ENCODE assay signal across 9 cellular contexts in the genomic region with DNA sequence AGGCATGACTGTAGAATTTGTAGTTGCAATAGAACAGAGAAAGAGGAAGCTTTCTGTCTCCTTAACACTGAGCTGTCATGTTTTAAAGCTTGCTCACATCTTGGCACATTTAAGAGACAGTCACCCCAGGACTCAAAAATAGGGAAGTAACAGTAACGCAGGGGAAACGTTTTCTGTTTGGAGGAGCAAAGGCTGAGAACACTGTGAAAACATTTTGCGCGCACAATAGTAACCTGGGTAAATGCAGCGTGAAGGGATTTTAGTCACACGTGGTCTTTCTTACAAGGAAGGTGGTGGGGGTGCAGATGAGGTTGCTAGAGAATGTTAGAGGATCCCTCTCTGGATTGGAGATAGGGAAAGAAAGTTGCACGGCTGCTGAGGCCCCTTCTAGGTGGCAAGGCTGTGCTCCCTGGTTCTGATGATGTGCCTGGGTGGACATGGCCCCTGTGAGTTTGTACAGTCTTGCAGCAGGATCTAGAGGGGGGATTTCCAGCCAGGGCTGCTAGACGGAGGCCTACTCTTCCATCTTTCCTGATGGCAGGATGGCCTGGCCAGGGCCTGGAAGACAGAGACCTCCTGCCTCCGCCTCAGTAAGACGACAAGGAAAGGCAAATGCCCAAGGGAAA. TPM values are rescaled to one million over a fixed set of nuclear protein-coding genes. Genes with fewer than 3 reads are reported as not detected.
DNase-seq lines count a peak whose midpoint lies in the region; ATAC-seq, FAIRE-seq and TF ChIP-seq lines count a peak whose summit lies in the region.
"Had no signal": no experiment of that assay in that cellular context is flagged by ENCODE, and none has a peak within 500 bp of the region (broad histone marks: within the 10 kb centered on the region; RNA-seq: fewer than 3 reads in every experiment).

No MANE protein-coding gene starts in this region.

- no peak overlapping the region for H2BK15ac ChIP-seq in H9 (ENCODE audit: low read depth, low read length)

- no peak for TF ChIP-seq POLR2A in GM18505 (IDR thresholded peaks at IDR 0.05; ENCODE audit: borderline replicate concordance, extremely low read depth, insufficient read depth, insufficient read length)

- peak overlapping the region; percentile 88 for H3K27ac ChIP-seq in osteoblast (ENCODE audit: low read depth, low read length)
- H3K27ac ChIP-seq in H9 (ENCODE audit: insufficient read length, low read depth, low read length): no peak overlapping the region

- no peak overlapping the region for H3K4me2 ChIP-seq in osteoblast (ENCODE audit: insufficient read depth, low read length)
- H3K4me2 ChIP-seq in H9 (ENCODE audit: insufficient read depth, insufficient read length, low read length): no peak overlapping the region

- no peak overlapping the region for H3T11ph ChIP-seq in H9 (ENCODE audit: low read length)

- no peak overlapping the region for H3K23ac ChIP-seq in H9 (ENCODE audit: insufficient read length, low read depth, low read length)

- H3K36me3 ChIP-seq in osteoblast (ENCODE audit: insufficient read depth, low read length): peaks cover 25% of the 10 kb centered on the region

- H3K23me2 ChIP-seq in H9 (ENCODE audit: insufficient read length, low read depth, low read length, poor library complexity, severe bottlenecking): no peaks in the 10 kb centered on the region

- ATAC-seq in GM18505 (IDR thresholded peaks at IDR 0.05; ENCODE audit: unreplicated experiment) (peak; percentile 54), HG03095 (IDR thresholded peaks at IDR 0.05; ENCODE audit: unreplicated experiment) (peak; percentile 42)
- ATAC-seq in activated naive CD8-positive, alpha-beta T cell treated with anti-CD3 and anti-CD28 coated beads, Interleukin-2, amount 10 ng/mL, durations not matched to agents 7 days and 5 days (ENCODE audit: low read depth): no peak

- no peaks in the 10 kb centered on the region for H3K9me3 ChIP-seq in osteoblast (ENCODE audit: low read depth, low read length)
- no peaks in the 10 kb centered on the region for H3K9me3 ChIP-seq in H9 (ENCODE audit: control insufficient read depth, low read depth, low read length)

- POLR2A ChIA-PET in activated naive CD8-positive, alpha-beta T cell treated with anti-CD3 and anti-CD28 coated beads, Interleukin-2, amount 10 ng/mL, durations not matched to agents 7 days and 5 days (lab: Charles Lee): interaction anchor here (1.3 to 9.2 kb wide), 4 partner anchors 11 to 25 kb away, joined by 3 to 97 read pairs (median 36); a partner anchor contains a TSS

- TF ChIP-seq CTCF in osteoblast (IDR thresholded peaks at IDR 0.05; ENCODE audit: extremely low read depth, low read depth, low read length) (no peak), H9 (conservative IDR thresholded peaks at IDR 0.05) (no peak)

- no peak overlapping the region for H2BK120ac ChIP-seq in H9 (ENCODE audit: low read depth, low read length, poor library complexity, severe bottlenecking)

- H2BK5ac ChIP-seq in H9 (ENCODE audit: insufficient read length, low read length): no peak overlapping the region

- no peak overlapping the region for H3K4me3 ChIP-seq in osteoblast (ENCODE audit: insufficient read depth, low read length)

- H2BK12ac ChIP-seq in H9 (ENCODE audit: insufficient read length, low read depth, low read length): no peak overlapping the region

- no peaks in the 10 kb centered on the region for H3K79me2 ChIP-seq in osteoblast (ENCODE audit: insufficient read depth, low read length)
- H3K79me2 ChIP-seq in H9 (ENCODE audit: insufficient read depth, low read length): no peaks in the 10 kb centered on the region

- no peak overlapping the region for H3K4ac ChIP-seq in H9 (ENCODE audit: low read depth, low read length)

- peaks cover 44% of the 10 kb centered on the region for H3K4me1 ChIP-seq in osteoblast (ENCODE audit: insufficient read depth, low read length)
- H3K4me1 ChIP-seq in H9 (ENCODE audit: insufficient read depth, low read length): no peaks in the 10 kb centered on the region

- H3K4me3 Mint-ChIP-seq in activated naive CD8-positive, alpha-beta T cell treated with anti-CD3 and anti-CD28 coated beads, Interleukin-2, amount 10 ng/mL, durations not matched to agents 7 days and 5 days: no peak overlapping the region
- H3K4me3 Mint-ChIP-seq in H9: no peak overlapping the region
- H3K4me3 Mint-ChIP-seq: neural crest cell had no signal

- H2AFZ ChIP-seq in osteoblast (ENCODE audit: low read length): no peak overlapping the region
- H2AFZ ChIP-seq in H9 (ENCODE audit: low read length): no peak overlapping the region

- H2BK20ac ChIP-seq in H9 (ENCODE audit: low read depth, low read length, poor library complexity, severe bottlenecking): no peak overlapping the region

- FAIRE-seq in RCC 7860 (lab: Jason Lieb, UNC): no peak

- no peaks in the 10 kb centered on the region for H3K27me3 Mint-ChIP-seq in activated naive CD8-positive, alpha-beta T cell treated with anti-CD3 and anti-CD28 coated beads, Interleukin-2, amount 10 ng/mL, durations not matched to agents 7 days and 5 days
- no peaks in the 10 kb centered on the region; the same call in 1 of the 2 replicates for H3K27me3 Mint-ChIP-seq in H9 (ENCODE audit: low read depth)

- no peaks in the 10 kb centered on the region for H3K9me3 Mint-ChIP-seq in activated naive CD8-positive, alpha-beta T cell treated with anti-CD3 and anti-CD28 coated beads, Interleukin-2, amount 10 ng/mL, durations not matched to agents 7 days and 5 days
- H3K9me3 Mint-ChIP-seq in H9: no peaks in the 10 kb centered on the region
- H3K9me3 Mint-ChIP-seq: neural crest cell had no signal

- H3K18ac ChIP-seq in H9 (ENCODE audit: insufficient read length, low read depth, low read length): no peak overlapping the region

- H3K27me3 ChIP-seq in osteoblast (ENCODE audit: insufficient read depth, low read length) (no peaks in the 10 kb centered on the region), H9 (ENCODE audit: insufficient read depth, low read length) (no peaks in the 10 kb centered on the region)

- H4K5ac ChIP-seq in H9 (ENCODE audit: insufficient read length, low read depth, low read length): no peak overlapping the region

- no peak overlapping the region for H3K9ac ChIP-seq in H9 (ENCODE audit: extremely low read depth, insufficient read length, low read length)

- no peaks in the 10 kb centered on the region for H4K20me1 ChIP-seq in osteoblast (ENCODE audit: insufficient read depth, low read length)
- no peaks in the 10 kb centered on the region for H4K20me1 ChIP-seq in H9 (ENCODE audit: control insufficient read depth, insufficient read depth, insufficient read length)

- no peak overlapping the region for H2AK5ac ChIP-seq in H9 (ENCODE audit: insufficient read length, low read length)

- no peak overlapping the region for H3K56ac ChIP-seq in H9 (ENCODE audit: insufficient read length, low read depth, low read length)

- no peaks in the 10 kb centered on the region for H3K79me1 ChIP-seq in H9 (ENCODE audit: insufficient read depth, low read depth, low read length, poor library complexity, severe bottlenecking)

- no peak for DNase-seq in activated naive CD8-positive, alpha-beta T cell treated with anti-CD3 and anti-CD28 coated beads, Interleukin-2, amount 10 ng/mL, durations not matched to agents 7 days and 5 days
- DNase-seq in osteoblast (ENCODE audit: insufficient read length, low spot score, missing footprints) (no peak), RCC 7860 (ENCODE audit: low spot score) (no peak), H9 (no peak), HUDEP-2 (lab: John Stamatoyannopoulos, UW; ENCODE audit: unreplicated experiment in 76 of 76) (no peak), ecto neural progenitor cell (ENCODE audit: low spot score) (no peak)

- H4K91ac ChIP-seq in H9 (ENCODE audit: insufficient read length, low read depth, low read length): no peak overlapping the region

- H3K27ac Mint-ChIP-seq in activated naive CD8-positive, alpha-beta T cell treated with anti-CD3 and anti-CD28 coated beads, Interleukin-2, amount 10 ng/mL, durations not matched to agents 7 days and 5 days: peak overlapping the region; percentile 54
- peak overlapping the region in 1 of 3 experiments; percentile 31; a peak in 3 of 7 replicates for H3K27ac Mint-ChIP-seq in H9

- H4K8ac ChIP-seq in H9 (replicated peaks; ENCODE audit: insufficient read length, low read depth, low read length): no peak overlapping the region

- peaks cover 47% of the 10 kb centered on the region for H3K4me1 Mint-ChIP-seq in activated naive CD8-positive, alpha-beta T cell treated with anti-CD3 and anti-CD28 coated beads, Interleukin-2, amount 10 ng/mL, durations not matched to agents 7 days and 5 days
- no peaks in the 10 kb centered on the region for H3K4me1 Mint-ChIP-seq in H9
- H3K4me1 Mint-ChIP-seq: neural crest cell had no signal

- H3K14ac ChIP-seq in H9 (ENCODE audit: insufficient read depth, low read length): no peak overlapping the region

- H3K36me3 Mint-ChIP-seq in activated naive CD8-positive, alpha-beta T cell treated with anti-CD3 and anti-CD28 coated beads, Interleukin-2, amount 10 ng/mL, durations not matched to agents 7 days and 5 days: peaks cover 60% of the 10 kb centered on the region
- peaks cover 13 to 27% (median 20%) of the 10 kb centered on the region in 3 experiments for H3K36me3 Mint-ChIP-seq in H9 (ENCODE audit: insufficient read depth in 1 of 3, low read depth in 3 of 3)

- WGBS in H9 (ENCODE audit: extremely low coverage, insufficient read length, low lambda C conversion rate): no CpG with 5 or more reads among the region's 10 CpGs

RNA-seq across cellular contexts. Expression of a gene that starts 12.0 kb away (rescaled TPM):
- 1 to 10 TPM; 5.4 to 7.2 TPM for total RNA-seq in activated naive CD8-positive, alpha-beta T cell treated with anti-CD3 and anti-CD28 coated beads, Interleukin-2, amount 10 ng/mL, durations not matched to agents 7 days and 5 days
- 5.9 and 6.5 TPM in 2 replicates for total RNA-seq in osteoblast
- 2.3 and 2.4 TPM in 2 replicates for total RNA-seq in H9 (2021)
